In genomic region chr5:141172381-141173204, GRCh38 we compare ENCODE assay signal across 9 cellular contexts. TPM values are rescaled to one million over a fixed set of nuclear protein-coding genes. Genes with fewer than 3 reads are reported as not detected.
DNase-seq lines count a peak whose midpoint lies in the region; TF ChIP-seq lines count a peak whose summit lies in the region.
"Had no signal": no experiment of that assay in that cellular context is flagged by ENCODE, and none has a peak within 500 bp of the region (broad histone marks: within the 10 kb centered on the region; RNA-seq: fewer than 3 reads in every experiment).

PCDHB7 (plus strand) TSS chr5:141172644; CDS start chr5:141172836, 192 bp downstream.

- H3K79me2 ChIP-seq in DOHH2 (ENCODE audit: control insufficient read depth, low read length): no peaks in the 10 kb centered on the region

- H3K9me2 ChIP-seq in DOHH2 (replicated peaks; ENCODE audit: control insufficient read depth, low read length): no peaks in the 10 kb centered on the region

- H3K9ac ChIP-seq in mesenchymal stem cell (ENCODE audit: low read length): peak within 1 kb of the TSS; percentile 55

- no peaks in the 10 kb centered on the region for H4K20me1 ChIP-seq in DOHH2 (ENCODE audit: control insufficient read depth, insufficient read depth, low read depth, low read length)

- no peaks in the 10 kb centered on the region for H3K36me3 ChIP-seq in DOHH2 (ENCODE audit: control insufficient read depth, low read length)
- no peaks in the 10 kb centered on the region for H3K36me3 ChIP-seq in ascending aorta
- no peaks in the 10 kb centered on the region for H3K36me3 ChIP-seq in mesenchymal stem cell (ENCODE audit: control insufficient read depth in 1 of 2, insufficient read depth in 2 of 2, low read depth in 1 of 2, low read length in 2 of 2)
- no peaks in the 10 kb centered on the region for H3K36me3 ChIP-seq in transverse colon
- no peaks in the 10 kb centered on the region for H3K36me3 ChIP-seq in esophagus squamous epithelium

- H3F3A ChIP-seq in DOHH2 (ENCODE audit: control insufficient read depth, insufficient read depth): no peaks in the 10 kb centered on the region

- no peak within 1 kb of the TSS for H2BK12ac ChIP-seq in mesenchymal stem cell (ENCODE audit: low read length in 2 of 2)

- no peak within 1 kb of the TSS for H2BK15ac ChIP-seq in mesenchymal stem cell (ENCODE audit: low read depth, poor library complexity, severe bottlenecking)

- H2BK120ac ChIP-seq in mesenchymal stem cell (ENCODE audit: low read depth, low read length): no peak within 1 kb of the TSS

- no peaks in the 10 kb centered on the region for H3K4me1 ChIP-seq in DOHH2 (ENCODE audit: control insufficient read depth, low read length)
- no peaks in the 10 kb centered on the region for H3K4me1 ChIP-seq in ascending aorta
- no peaks in the 10 kb centered on the region for H3K4me1 ChIP-seq in mesenchymal stem cell (ENCODE audit: control insufficient read depth, insufficient read depth, low read depth, low read length)
- no peaks in the 10 kb centered on the region for H3K4me1 ChIP-seq in transverse colon
- no peaks in the 10 kb centered on the region for H3K4me1 ChIP-seq in esophagus squamous epithelium

- no peak within 1 kb of the TSS for H3K18ac ChIP-seq in mesenchymal stem cell (ENCODE audit: low read depth in 1 of 2, low read length in 2 of 2)

- H3K23ac ChIP-seq in mesenchymal stem cell (ENCODE audit: low read length in 2 of 2): no peak within 1 kb of the TSS

- no peak within 1 kb of the TSS for H3K14ac ChIP-seq in mesenchymal stem cell (ENCODE audit: low read length in 2 of 2)

- H3K4ac ChIP-seq in mesenchymal stem cell (ENCODE audit: low read depth in 1 of 2, low read length in 2 of 2): no peak within 1 kb of the TSS

- no peak within 1 kb of the TSS for H2AK5ac ChIP-seq in mesenchymal stem cell (ENCODE audit: low read length, severe bottlenecking)

- H3K27me3 ChIP-seq in DOHH2 (ENCODE audit: control insufficient read depth, low read length): peaks cover 3% of the 10 kb centered on the region; the same call in 1 of the 2 replicates
- no peaks in the 10 kb centered on the region for H3K27me3 ChIP-seq in ascending aorta
- no peaks in the 10 kb centered on the region for H3K27me3 ChIP-seq in mesenchymal stem cell (ENCODE audit: control insufficient read depth in 1 of 2, insufficient read depth in 1 of 2, low read length in 2 of 2)
- H3K27me3 ChIP-seq in transverse colon: peaks cover 12% of the 10 kb centered on the region
- H3K27me3 ChIP-seq in esophagus squamous epithelium: peaks cover 0 to 33% (median 2%) of the 10 kb centered on the region in 4 donors

- H3K27ac ChIP-seq in DOHH2 (ENCODE audit: low read depth, low read length) (no peak within 1 kb of the TSS), ascending aorta (no peak within 1 kb of the TSS), mesenchymal stem cell (ENCODE audit: low read length, poor library complexity, severe bottlenecking) (no peak within 1 kb of the TSS), transverse colon (no peak within 1 kb of the TSS), esophagus squamous epithelium (no peak within 1 kb of the TSS)

- H4K8ac ChIP-seq in mesenchymal stem cell (ENCODE audit: low read length): no peak within 1 kb of the TSS

- TF ChIP-seq POLR2A in transverse colon (IDR thresholded peaks at IDR 0.05) (no peak), esophagus squamous epithelium (IDR thresholded peaks at IDR 0.05) (no peak)

- intact Hi-C loops in ascending aorta (cut with DNase I) (no loop called here), transverse colon (cut with DNase I; ENCODE audit: low total_unique reads) (no loop called here), esophagus squamous epithelium (cut with DNase I) (no loop called here)

- in situ Hi-C loops in transverse colon (cut with MboI; ENCODE audit: low pct_ligation_motif_present in 1 of 4, low pct_unique_long_range_greater_than_20kb in 1 of 4, low sequenced_read_pairs in 3 of 4): no loop called here

- H4K91ac ChIP-seq in mesenchymal stem cell (ENCODE audit: low read length): no peak within 1 kb of the TSS

- WGBS in mesenchymal stem cell: 76% methylated on average over 20 of the region's 20 CpGs
- 35 to 49% methylated on average over 11 to 20 of the region's 20 CpGs for whole genome bisulfite sequencing in transverse colon (ENCODE audit: low coverage in 1 of 2), 2 donors
- 36 to 42% methylated on average over 20 of the region's 20 CpGs for WGBS in esophagus squamous epithelium, 2 donors

- no peak within 1 kb of the TSS for H2BK5ac ChIP-seq in mesenchymal stem cell (ENCODE audit: low read depth, low read length, poor library complexity, severe bottlenecking)

- no peak within 1 kb of the TSS for H3K4me3 ChIP-seq in DOHH2 (ENCODE audit: low read length)
- H3K4me3 ChIP-seq in ascending aorta: peak within 1 kb of the TSS; percentile 11 to 20
- H3K4me3 ChIP-seq in mesenchymal stem cell (ENCODE audit: insufficient read depth in 1 of 2, low read depth in 1 of 2, low read length in 2 of 2): peak within 1 kb of the TSS in 1 of 2 experiments; percentile 59
- peak within 1 kb of the TSS in 1 of 4 donors; percentile 15 for H3K4me3 ChIP-seq in transverse colon
- H3K4me3 ChIP-seq in esophagus squamous epithelium: peak within 1 kb of the TSS in 1 of 4 donors; percentile 24

- no peaks in the 10 kb centered on the region for H3K9me3 ChIP-seq in DOHH2 (ENCODE audit: control insufficient read depth, insufficient read depth, low read length)
- peaks cover 8 to 75% of the 10 kb centered on the region in 2 donors for H3K9me3 ChIP-seq in ascending aorta
- peaks cover 61% of the 10 kb centered on the region for H3K9me3 ChIP-seq in mesenchymal stem cell (ENCODE audit: control insufficient read depth, low read length)
- peaks cover 25 to 35% of the 10 kb centered on the region in 2 donors for H3K9me3 ChIP-seq in transverse colon
- peaks cover 0 to 35% (median 23%) of the 10 kb centered on the region in 3 donors for H3K9me3 ChIP-seq in esophagus squamous epithelium

- TF ChIP-seq CTCF in DOHH2 (IDR thresholded peaks at IDR 0.05; ENCODE audit: low read depth, low read length, poor library complexity, severe bottlenecking) (peak; percentile 89), LNCAP (IDR thresholded peaks at IDR 0.05) (peak; percentile 76), ascending aorta (IDR thresholded peaks at IDR 0.05) (peak in 2 of 3 experiments; percentile 26 to 41), transverse colon (IDR thresholded peaks at IDR 0.05) (peak in 2 of 5 experiments; percentile 15 to 25), esophagus squamous epithelium (IDR thresholded peaks at IDR 0.05) (peak in 3 of 6 experiments; percentile 11 to 30 (median 16))

- DNase-seq in ascending aorta (ENCODE audit: low spot score in 2 of 2) (no peak), mesenchymal stem cell (peak; percentile 13), SKM-1 treated with dmso at 0.1 percent for 144 hours (lab: John Stamatoyannopoulos, UW; ENCODE audit: unreplicated experiment) (no peak), transverse colon (no peak), esophagus squamous epithelium (lab: John Stamatoyannopoulos, UW) (no peak)
- no peak for DNase-seq in stimulated activated CD8-positive, alpha-beta memory T cell treated with anti-CD3 and anti-CD28 coated beads, Interleukin-4, amount 100 ng/mL, for 48 hours

- H3K79me1 ChIP-seq in mesenchymal stem cell (replicated peaks; ENCODE audit: low read length, poor library complexity, severe bottlenecking): no peaks in the 10 kb centered on the region

- H3K4me2 ChIP-seq in DOHH2 (ENCODE audit: low read length): 0 out of 2 replicates have a peak within 1 kb of the TSS, but pooled peaks have one; percentile 20
- no peak within 1 kb of the TSS for H3K4me2 ChIP-seq in mesenchymal stem cell (ENCODE audit: low read length, poor library complexity, severe bottlenecking)

- no peak within 1 kb of the TSS for H2AFZ ChIP-seq in mesenchymal stem cell (ENCODE audit: low read depth, low read length)

- TF ChIP-seq EP300 in transverse colon (IDR thresholded peaks at IDR 0.05; ENCODE audit: low read depth): no peak

RNA-seq across cellular contexts. Expression of gene PCDHB7, which starts in this region (rescaled TPM):
- total RNA-seq in ascending aorta (7.6 TPM), transverse colon (1 to 10 TPM in 1 of 4 donors, under 1 TPM in 3; 0.37 to 1.6 (median 0.67) TPM), esophagus squamous epithelium (under 1 TPM in 3 of 4 donors, not detected in 1; 0.76 to 0.95 (median 0.87) TPM)
- 0.52 TPM for polyA plus RNA-seq in mesenchymal stem cell (2013, experiment 1 of 2)
- 0.58 TPM for polyA plus RNA-seq in mesenchymal stem cell (2013, experiment 2 of 2)
- polyA plus RNA-seq: keratinocyte had no signal
